ENCODE assay signal across 8 cellular contexts in the genomic region with DNA sequence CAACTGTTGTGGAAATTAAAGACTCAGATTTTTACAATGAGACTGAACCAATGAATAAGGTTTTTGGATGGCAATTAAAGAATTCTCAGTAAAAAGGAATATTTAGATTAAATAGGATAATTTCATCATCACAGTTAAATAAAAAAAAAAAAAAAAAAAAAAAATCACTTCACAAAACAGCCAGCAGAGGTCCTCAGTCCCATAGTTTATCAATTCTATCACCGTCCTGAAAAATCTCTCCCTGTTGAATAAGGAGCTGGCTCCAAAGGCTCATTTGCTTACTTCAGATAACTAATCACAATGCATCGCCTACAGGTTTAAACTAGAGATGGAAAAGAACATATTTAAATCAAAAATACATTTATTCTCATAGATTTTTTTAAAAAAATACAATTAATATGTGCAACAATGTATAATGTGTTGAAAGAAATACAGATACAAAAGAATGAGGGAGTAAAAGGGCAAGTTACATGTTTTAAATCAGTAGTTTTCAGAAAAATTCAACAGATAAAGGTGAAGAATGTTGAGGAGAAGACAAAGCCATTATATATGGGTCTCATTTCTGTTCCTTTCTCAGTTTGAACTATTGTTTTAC.
A peak's percentile ranks its signal among the peaks of the same experiment; 100 is the strongest.
DNase-seq lines count a peak whose midpoint lies in the region; ATAC-seq, FAIRE-seq and TF ChIP-seq lines count a peak whose summit lies in the region.

No MANE protein-coding gene starts in this region.

- H3K27ac ChIP-seq in OCI-LY3 (ENCODE audit: low read length) = no peak overlapping the region

- H3K4me2 ChIP-seq in OCI-LY3 (ENCODE audit: low read length) = no peak overlapping the region

- no peaks in the 10 kb centered on the region for H3K79me2 ChIP-seq in OCI-LY3 (ENCODE audit: low read length)

- TF ChIP-seq CTCF in OCI-LY3 (IDR thresholded peaks at IDR 0.05; ENCODE audit: low read depth, low read length) = peak; percentile 47

- peaks cover 7% of the 10 kb centered on the region; the same call in 1 of the 2 replicates for H3K4me1 ChIP-seq in OCI-LY3 (ENCODE audit: low read length)

- no peak overlapping the region for H3K4me3 ChIP-seq in OCI-LY3 (ENCODE audit: low read length)

- H2AFZ ChIP-seq in OCI-LY3 (ENCODE audit: low read depth, low read length) = no peak overlapping the region

- H3K36me3 ChIP-seq in OCI-LY3 (replicated peaks; ENCODE audit: low read depth, low read length) = no peaks in the 10 kb centered on the region

- no peak for ATAC-seq in activated CD4-positive, CD25-positive, alpha-beta regulatory T cell treated with anti-CD3 and anti-CD28 coated beads, Interleukin-2, amount 50 U/mL, for 24 hours
- ATAC-seq in GM21528 (IDR thresholded peaks at IDR 0.05; ENCODE audit: low FRiP score, unreplicated experiment) = no peak
- ATAC-seq in Right ventricle myocardium superior (ENCODE audit: poor library complexity) = no peak

- no peaks in the 10 kb centered on the region for H4K20me1 ChIP-seq in OCI-LY3 (ENCODE audit: insufficient read depth, low read length)

- no peaks in the 10 kb centered on the region for H3K9me3 ChIP-seq in OCI-LY3 (ENCODE audit: insufficient read depth, low read length)

- intact Hi-C loops in Right ventricle myocardium superior (cut with DNase I) = no loop called here

- no peaks in the 10 kb centered on the region for H3K27me3 ChIP-seq in OCI-LY3 (ENCODE audit: low read depth, low read length)

- H3K9ac ChIP-seq in OCI-LY3 (ENCODE audit: low read length) = no peak overlapping the region

- DNase-seq in EH (ENCODE audit: low read depth) = peak; percentile 29
- peak; percentile 7 for DNase-seq in HPDE6-E6E7 (ENCODE audit: extremely low spot score)
- DNase-seq in non-pigmented ciliary epithelial cell (ENCODE audit: low read depth) = peak; percentile 11
- DNase-seq in Right ventricle myocardium superior = no peak

- peak; percentile 93 for FAIRE-seq in endometrium (lab: Jason Lieb, UNC)
